In genomic region chr7:99472561-99473314, GRCh38 we compare ENCODE assay signal across 8 cellular contexts. TPM values are rescaled to one million over a fixed set of nuclear protein-coding genes. Genes with fewer than 3 reads are reported as not detected.
DNase-seq lines count a peak whose midpoint lies in the region; ATAC-seq, FAIRE-seq and TF ChIP-seq lines count a peak whose summit lies in the region.

Gene ZNF789 (plus strand): TSS chr7:99472890. CDS start chr7:99476457, 3,567 bp downstream.

- intact Hi-C loops in body of pancreas (cut with DNase I) (no loop called here), sciatic nerve (cut with DNase I) (no loop called here)

- TF ChIP-seq CTCF in 22Rv1 (IDR thresholded peaks at IDR 0.05) (no peak), body of pancreas (IDR thresholded peaks at IDR 0.05) (peak in 1 of 7 experiments; percentile 5)

- DNase-seq in NCI-H2107 treated with DMSO at 0.1 percent for 48 hours (lab: John Stamatoyannopoulos, UW; ENCODE audit: unreplicated experiment) (peak; percentile 95), body of pancreas (peak; percentile 97 to 99 (median 98)), iPS DF 19.7 (ENCODE audit: low read depth, low spot score) (peak; percentile 84), sciatic nerve (ENCODE audit: low spot score) (peak; percentile 98)

- H3K36me3 ChIP-seq in body of pancreas (replicated peaks in 1 of 2; ENCODE audit: insufficient read depth in 1 of 2, low read depth in 2 of 2): no peaks in the 10 kb centered on the region

- H3K4me1 ChIP-seq in body of pancreas: peaks cover 24% of the 10 kb centered on the region

- ATAC-seq in GM18520 (IDR thresholded peaks at IDR 0.05; ENCODE audit: unreplicated experiment) (peak; percentile 90), HG03064 (IDR thresholded peaks at IDR 0.05; ENCODE audit: low read depth, unreplicated experiment) (peak; percentile 96), body of pancreas (peak; percentile 99), sciatic nerve (peak; percentile 99)

- H3K27ac ChIP-seq in 22Rv1 (peak within 1 kb of the TSS; percentile 98), body of pancreas (peak within 1 kb of the TSS; percentile 66 to 94 (median 82))

- H3K4me3 ChIP-seq in body of pancreas: peak within 1 kb of the TSS; percentile 86 to 95

- no peaks in the 10 kb centered on the region for H3K27me3 ChIP-seq in body of pancreas

- FAIRE-seq in TTC549 (lab: Jason Lieb, UNC): peak; percentile 95

- TF ChIP-seq POLR2A in body of pancreas (IDR thresholded peaks at IDR 0.05): peak; percentile 10 to 72 (median 72)

- H3K9me3 ChIP-seq in body of pancreas: no peaks in the 10 kb centered on the region

- WGBS in body of pancreas, 2 donors: 0 to 2% methylated on average over 35 to 54 of the region's 56 CpGs

RNA-seq across cellular contexts. Expression of gene ZNF789, which starts in this region (rescaled TPM):
- 10 to 100 TPM in 1 of 2 donors, 1 to 10 TPM in 1; 5.4 to 22.7 TPM for total RNA-seq in body of pancreas
- total RNA-seq in sciatic nerve: 12.4 TPM

Comparison
In these comparisons a context has a peak if more than half of its experiments do, and no peak if none do; other contexts are left out.
1. Peak in every context shown above with its lines: DNase-seq, ATAC-seq, H3K4me3 ChIP-seq and H3K27ac ChIP-seq.